1 cellular context compared by ENCODE assay signal in genomic region chr1:36321119-36321951, GRCh38.
TF ChIP-seq lines count a peak whose summit lies in the region.

No MANE protein-coding gene starts in this region.

TF ChIP-seq in K562, 482 proteins besides CTCF, POLR2A, EP300 and RAD21 (continued from another document and continues in another):
- TF ChIP-seq THAP7 (CRISPR knock-in tag; IDR thresholded peaks at IDR 0.05) (no peak), C11orf30 (IDR thresholded peaks at IDR 0.05; ENCODE audit: low read depth) (no peak), BACH1 (tag; IDR thresholded peaks at IDR 0.05) (no peak), HDAC6 (IDR thresholded peaks at IDR 0.05; ENCODE audit: low read depth, low read length) (no peak), ZNF354B (CRISPR knock-in tag; IDR thresholded peaks at IDR 0.05) (no peak), HDGF (IDR thresholded peaks at IDR 0.05) (peak; percentile 89), BCL6 (CRISPR knock-in tag; IDR thresholded peaks at IDR 0.05) (no peak), CREB5 (CRISPR knock-in tag; IDR thresholded peaks at IDR 0.05) (no peak), CTCFL (IDR thresholded peaks at IDR 0.05; ENCODE audit: borderline replicate concordance, insufficient read depth, low read depth, low read length, poor library complexity, severe bottlenecking) (no peak), RB1 (IDR thresholded peaks at IDR 0.05; ENCODE audit: low read depth) (peak; percentile 48; the same call in 1 of the 2 replicates), ZC3H11A (IDR thresholded peaks at IDR 0.05; ENCODE audit: low read depth, low read length) (no peak), NFYB (IDR thresholded peaks at IDR 0.05; ENCODE audit: extremely low read depth, insufficient read length) (no peak), WHSC1 (IDR thresholded peaks at IDR 0.05; ENCODE audit: low read length) (no peak), DDX20 (tag; IDR thresholded peaks at IDR 0.05; ENCODE audit: low read depth) (no peak), GATAD2A (IDR thresholded peaks at IDR 0.05) (no peak; the same call in 1 of the 2 replicates), FOXJ2 (tag; IDR thresholded peaks at IDR 0.05) (no peak), ZNF263 (CRISPR knock-in tag; IDR thresholded peaks at IDR 0.05; ENCODE audit: borderline replicate concordance) (peak; percentile 84; the same call in 1 of the 2 replicates), NR2C1 (IDR thresholded peaks at IDR 0.05) (no peak), NR2C1 (tag; IDR thresholded peaks at IDR 0.05) (peak; percentile 75), NR4A1 (CRISPR knock-in tag; IDR thresholded peaks at IDR 0.05) (peak; percentile 92; the same call in 1 of the 2 replicates), NR4A1 (tag; IDR thresholded peaks at IDR 0.05) (peak; percentile 93), YY1 (IDR thresholded peaks at IDR 0.05; ENCODE audit: borderline replicate concordance in 1 of 3, control insufficient read depth in 1 of 3, extremely low read depth in 1 of 3, insufficient read depth in 3 of 3, insufficient read length in 1 of 3, insufficient replicate concordance in 2 of 3, low read depth in 1 of 3, low read length in 2 of 3) (peak; percentile 54 to 92 (median 84)), ZBTB26 (CRISPR knock-in tag; IDR thresholded peaks at IDR 0.05) (no peak), ZNF121 (CRISPR knock-in tag; conservative IDR thresholded peaks at IDR 0.05) (peak; percentile 68; the same call in 1 of the 2 replicates), KHSRP (IDR thresholded peaks at IDR 0.05) (no peak), MEIS2 (IDR thresholded peaks at IDR 0.05; ENCODE audit: partially characterized antibody) (peak; percentile 54), MNT (conservative IDR thresholded peaks at IDR 0.05) (peak; percentile 93 to 97), HDAC1 (IDR thresholded peaks at IDR 0.05) (peak in 1 of 2 experiments; percentile 84; a peak in 1 of 4 replicates), CTBP1 (IDR thresholded peaks at IDR 0.05; ENCODE audit: borderline replicate concordance) (peak; percentile 96), CBX5 (IDR thresholded peaks at IDR 0.05; ENCODE audit: borderline replicate concordance, low read depth) (no peak; the same call in 1 of the 2 replicates), THRAP3 (IDR thresholded peaks at IDR 0.05; ENCODE audit: borderline replicate concordance) (no peak), TAF9B (IDR thresholded peaks at IDR 0.05; ENCODE audit: partially characterized antibody) (no peak), CBX2 (IDR thresholded peaks at IDR 0.05; ENCODE audit: insufficient read depth, low read length, poor library complexity, severe bottlenecking) (no peak), ZNF41 (CRISPR knock-in tag; conservative IDR thresholded peaks at IDR 0.05) (no peak), PRMT5 (CRISPR knock-in tag; IDR thresholded peaks at IDR 0.05) (no peak), ZBTB8A (IDR thresholded peaks at IDR 0.05; ENCODE audit: partially characterized antibody) (no peak), JUN (IDR thresholded peaks at IDR 0.05; ENCODE audit: borderline replicate concordance, low read depth, low read length) (peak; percentile 42; the same call in 1 of the 2 replicates), JUN (CRISPR knock-in tag; IDR thresholded peaks at IDR 0.05; ENCODE audit: borderline replicate concordance) (peak; percentile 95), BRF1 (IDR thresholded peaks at IDR 0.05; ENCODE audit: borderline replicate concordance, extremely low read depth, insufficient read length) (no peak), MCM2 (IDR thresholded peaks at IDR 0.05; ENCODE audit: low read depth) (no peak), ZNF740 (CRISPR knock-in tag; IDR thresholded peaks at IDR 0.05) (peak; percentile 47; the same call in 1 of the 2 replicates), ZNF740 (tag; IDR thresholded peaks at IDR 0.05) (no peak), IRF2 (CRISPR knock-in tag; IDR thresholded peaks at IDR 0.05) (no peak)
- TF ChIP-seq, protein P1, sequence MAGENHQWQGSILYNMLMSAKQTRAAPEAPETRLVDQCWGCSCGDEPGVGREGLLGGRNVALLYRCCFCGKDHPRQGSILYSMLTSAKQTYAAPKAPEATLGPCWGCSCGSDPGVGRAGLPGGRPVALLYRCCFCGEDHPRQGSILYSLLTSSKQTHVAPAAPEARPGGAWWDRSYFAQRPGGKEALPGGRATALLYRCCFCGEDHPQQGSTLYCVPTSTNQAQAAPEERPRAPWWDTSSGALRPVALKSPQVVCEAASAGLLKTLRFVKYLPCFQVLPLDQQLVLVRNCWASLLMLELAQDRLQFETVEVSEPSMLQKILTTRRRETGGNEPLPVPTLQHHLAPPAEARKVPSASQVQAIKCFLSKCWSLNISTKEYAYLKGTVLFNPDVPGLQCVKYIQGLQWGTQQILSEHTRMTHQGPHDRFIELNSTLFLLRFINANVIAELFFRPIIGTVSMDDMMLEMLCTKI (IDR thresholded peaks at IDR 0.05; ENCODE audit: partially characterized antibody), result no peak
- TF ChIP-seq, protein P2, sequence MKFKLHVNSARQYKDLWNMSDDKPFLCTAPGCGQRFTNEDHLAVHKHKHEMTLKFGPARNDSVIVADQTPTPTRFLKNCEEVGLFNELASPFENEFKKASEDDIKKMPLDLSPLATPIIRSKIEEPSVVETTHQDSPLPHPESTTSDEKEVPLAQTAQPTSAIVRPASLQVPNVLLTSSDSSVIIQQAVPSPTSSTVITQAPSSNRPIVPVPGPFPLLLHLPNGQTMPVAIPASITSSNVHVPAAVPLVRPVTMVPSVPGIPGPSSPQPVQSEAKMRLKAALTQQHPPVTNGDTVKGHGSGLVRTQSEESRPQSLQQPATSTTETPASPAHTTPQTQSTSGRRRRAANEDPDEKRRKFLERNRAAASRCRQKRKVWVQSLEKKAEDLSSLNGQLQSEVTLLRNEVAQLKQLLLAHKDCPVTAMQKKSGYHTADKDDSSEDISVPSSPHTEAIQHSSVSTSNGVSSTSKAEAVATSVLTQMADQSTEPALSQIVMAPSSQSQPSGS (CRISPR knock-in tag; IDR thresholded peaks at IDR 0.05), result no peak
- TF ChIP-seq, protein P3, sequence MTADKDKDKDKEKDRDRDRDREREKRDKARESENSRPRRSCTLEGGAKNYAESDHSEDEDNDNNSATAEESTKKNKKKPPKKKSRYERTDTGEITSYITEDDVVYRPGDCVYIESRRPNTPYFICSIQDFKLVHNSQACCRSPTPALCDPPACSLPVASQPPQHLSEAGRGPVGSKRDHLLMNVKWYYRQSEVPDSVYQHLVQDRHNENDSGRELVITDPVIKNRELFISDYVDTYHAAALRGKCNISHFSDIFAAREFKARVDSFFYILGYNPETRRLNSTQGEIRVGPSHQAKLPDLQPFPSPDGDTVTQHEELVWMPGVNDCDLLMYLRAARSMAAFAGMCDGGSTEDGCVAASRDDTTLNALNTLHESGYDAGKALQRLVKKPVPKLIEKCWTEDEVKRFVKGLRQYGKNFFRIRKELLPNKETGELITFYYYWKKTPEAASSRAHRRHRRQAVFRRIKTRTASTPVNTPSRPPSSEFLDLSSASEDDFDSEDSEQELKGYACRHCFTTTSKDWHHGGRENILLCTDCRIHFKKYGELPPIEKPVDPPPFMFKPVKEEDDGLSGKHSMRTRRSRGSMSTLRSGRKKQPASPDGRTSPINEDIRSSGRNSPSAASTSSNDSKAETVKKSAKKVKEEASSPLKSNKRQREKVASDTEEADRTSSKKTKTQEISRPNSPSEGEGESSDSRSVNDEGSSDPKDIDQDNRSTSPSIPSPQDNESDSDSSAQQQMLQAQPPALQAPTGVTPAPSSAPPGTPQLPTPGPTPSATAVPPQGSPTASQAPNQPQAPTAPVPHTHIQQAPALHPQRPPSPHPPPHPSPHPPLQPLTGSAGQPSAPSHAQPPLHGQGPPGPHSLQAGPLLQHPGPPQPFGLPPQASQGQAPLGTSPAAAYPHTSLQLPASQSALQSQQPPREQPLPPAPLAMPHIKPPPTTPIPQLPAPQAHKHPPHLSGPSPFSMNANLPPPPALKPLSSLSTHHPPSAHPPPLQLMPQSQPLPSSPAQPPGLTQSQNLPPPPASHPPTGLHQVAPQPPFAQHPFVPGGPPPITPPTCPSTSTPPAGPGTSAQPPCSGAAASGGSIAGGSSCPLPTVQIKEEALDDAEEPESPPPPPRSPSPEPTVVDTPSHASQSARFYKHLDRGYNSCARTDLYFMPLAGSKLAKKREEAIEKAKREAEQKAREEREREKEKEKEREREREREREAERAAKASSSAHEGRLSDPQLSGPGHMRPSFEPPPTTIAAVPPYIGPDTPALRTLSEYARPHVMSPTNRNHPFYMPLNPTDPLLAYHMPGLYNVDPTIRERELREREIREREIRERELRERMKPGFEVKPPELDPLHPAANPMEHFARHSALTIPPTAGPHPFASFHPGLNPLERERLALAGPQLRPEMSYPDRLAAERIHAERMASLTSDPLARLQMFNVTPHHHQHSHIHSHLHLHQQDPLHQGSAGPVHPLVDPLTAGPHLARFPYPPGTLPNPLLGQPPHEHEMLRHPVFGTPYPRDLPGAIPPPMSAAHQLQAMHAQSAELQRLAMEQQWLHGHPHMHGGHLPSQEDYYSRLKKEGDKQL (CRISPR knock-in tag; IDR thresholded peaks at IDR 0.05; ENCODE audit: borderline replicate concordance), result peak; percentile 94; the same call in 1 of the 2 replicates
- TF ChIP-seq, protein P4, sequence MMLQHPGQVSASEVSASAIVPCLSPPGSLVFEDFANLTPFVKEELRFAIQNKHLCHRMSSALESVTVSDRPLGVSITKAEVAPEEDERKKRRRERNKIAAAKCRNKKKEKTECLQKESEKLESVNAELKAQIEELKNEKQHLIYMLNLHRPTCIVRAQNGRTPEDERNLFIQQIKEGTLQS (IDR thresholded peaks at IDR 0.05), result no peak
- TF ChIP-seq, protein P4 (CRISPR knock-in tag; conservative IDR thresholded peaks at IDR 0.05), result peak; percentile 88
